Comparison of ENCODE assay signal across 11 cellular contexts in the genomic region with DNA sequence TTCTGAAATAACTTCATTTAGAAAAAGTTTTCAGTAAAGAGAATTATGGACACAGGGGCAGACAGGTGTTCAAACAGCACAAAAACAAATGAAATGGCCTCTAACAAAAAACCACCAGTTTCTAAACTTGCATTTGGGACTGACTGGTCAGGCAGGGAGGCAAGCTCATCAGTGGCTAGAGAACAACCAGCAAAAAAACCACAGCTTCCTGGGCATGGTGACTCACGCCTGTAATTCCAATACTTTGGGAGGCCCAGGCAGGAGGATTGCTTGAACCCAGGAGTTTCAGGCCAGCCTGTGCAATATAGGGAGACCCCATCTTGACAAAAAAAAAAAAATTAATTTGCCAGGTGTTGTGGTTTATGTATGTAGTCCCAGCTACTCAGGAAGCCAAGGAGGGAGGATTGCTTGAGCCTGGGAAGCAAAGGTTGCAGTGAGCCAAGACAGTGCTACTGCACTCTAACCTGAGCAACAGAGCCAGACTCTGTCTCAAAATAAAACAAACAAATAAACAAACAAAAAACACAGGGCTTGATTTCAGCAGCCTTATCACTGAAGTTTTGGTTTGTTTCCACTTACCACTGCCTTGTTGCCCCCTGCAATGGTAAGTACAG. TPM values are rescaled to one million over a fixed set of nuclear protein-coding genes. Genes with fewer than 3 reads are reported as not detected.
A peak's percentile ranks its signal among the peaks of the same experiment; 100 is the strongest.
DNase-seq lines count a peak whose midpoint lies in the region; TF ChIP-seq lines count a peak whose summit lies in the region.
"Had no signal": no experiment of that assay in that cellular context is flagged by ENCODE, and none has a peak within 500 bp of the region (broad histone marks: within the 10 kb centered on the region; RNA-seq: fewer than 3 reads in every experiment).

No MANE protein-coding gene starts in this region.

- no peak overlapping the region for H2AFZ ChIP-seq in KMS-11 (ENCODE audit: low read depth)

- peaks cover 77% of the 10 kb centered on the region for H3K79me2 ChIP-seq in KMS-11 (ENCODE audit: insufficient read depth, low read depth)

- H3K27me3 ChIP-seq in KMS-11 (ENCODE audit: insufficient read depth, low read depth): no peaks in the 10 kb centered on the region
- H3K27me3 ChIP-seq: esophagus squamous epithelium had no signal

- TF ChIP-seq CTCF in KMS-11 (conservative IDR thresholded peaks at IDR 0.05; ENCODE audit: low read depth, low read length) (no peak), GM13976 (IDR thresholded peaks at IDR 0.05; ENCODE audit: borderline replicate concordance, control extremely low read depth, extremely low read depth, insufficient read depth, missing control alignments) (no peak)

- peaks cover 100% of the 10 kb centered on the region for H3K4me1 ChIP-seq in KMS-11 (ENCODE audit: low read depth, poor library complexity, severe bottlenecking)

- peak overlapping the region; percentile 93 for H3K4me2 ChIP-seq in KMS-11

- H4K20me1 ChIP-seq in KMS-11 (ENCODE audit: insufficient read depth): no peaks in the 10 kb centered on the region

- no peak overlapping the region for H3K4me3 ChIP-seq in KMS-11 (IDR thresholded peaks at IDR 0.05; ENCODE audit: insufficient read depth, low read depth, low read length)
- H3K4me3 ChIP-seq: esophagus squamous epithelium had no signal

- peak overlapping the region; percentile 69 for H3K27ac ChIP-seq in KMS-11
- H3K27ac ChIP-seq: esophagus squamous epithelium had no signal

- H3K36me3 ChIP-seq in KMS-11 (ENCODE audit: insufficient read depth): no peaks in the 10 kb centered on the region

- in situ Hi-C loops in G401 (cut with HindIII; ENCODE audit: low sequenced_read_pairs): no loop called here
- in situ Hi-C loops in GM13976 (cut with MboI; ENCODE audit: low sequenced_read_pairs, unreplicated experiment): no loop called here

- H3K9ac ChIP-seq in KMS-11: peak overlapping the region; percentile 8; the same call in 1 of the 2 replicates

- peak; percentile 11 to 50 for DNase-seq in NOMO-1 (lab: John Stamatoyannopoulos, UW; ENCODE audit: unreplicated experiment in 2 of 2)
- no peak for DNase-seq in NOMO-1 treated with dmso at 0.1 percent for 144 hours (lab: John Stamatoyannopoulos, UW; ENCODE audit: unreplicated experiment)
- DNase-seq in UCSD-AML1 (lab: John Stamatoyannopoulos, UW; ENCODE audit: unreplicated experiment): peak; percentile 37
- peak; percentile 44 for DNase-seq in myocyte (ENCODE audit: low read depth)
- no peak for DNase-seq in G401 (ENCODE audit: low spot score)
- DNase-seq in GM13976 (ENCODE audit: low spot score): no peak
- no peak for DNase-seq in activated CD4-positive, alpha-beta T cell treated with anti-CD3 and anti-CD28 coated beads, Interleukin-2, amount 50 U/mL, for 1 hour
- DNase-seq: activated naive CD4-positive, alpha-beta T cell treated with anti-CD3 and anti-CD28 coated beads for 36 hours; esophagus squamous epithelium; midbrain had no signal

RNA-seq across cellular contexts. Expression of gene ERN1, which starts 26.1 kb away (rescaled TPM):
- total RNA-seq in myocyte: 4.0 and 5.6 TPM in 2 replicates
- polyA plus RNA-seq in myocyte (2012): 7.3 TPM
- total RNA-seq in G401 (2014; rRNA removed; shearing (Covaris generic)): 3.1 and 3.8 TPM in 2 replicates

Comparison
In these comparisons a context has a peak if more than half of its experiments do, and no peak if none do; other contexts are left out.
1. DNase-seq: peak in NOMO-1 (2 of 2), UCSD-AML1 (single experiment) and myocyte (single experiment); none in NOMO-1 treated with dmso at 0.1 percent for 144 hours (single experiment), G401 (single experiment), GM13976 (single experiment) and activated CD4-positive, alpha-beta T cell treated with anti-CD3 and anti-CD28 coated beads, Interleukin-2, amount 50 U/mL, for 1 hour (single experiment).